ENCODE assay signal across 25 cellular contexts in the genomic region with DNA sequence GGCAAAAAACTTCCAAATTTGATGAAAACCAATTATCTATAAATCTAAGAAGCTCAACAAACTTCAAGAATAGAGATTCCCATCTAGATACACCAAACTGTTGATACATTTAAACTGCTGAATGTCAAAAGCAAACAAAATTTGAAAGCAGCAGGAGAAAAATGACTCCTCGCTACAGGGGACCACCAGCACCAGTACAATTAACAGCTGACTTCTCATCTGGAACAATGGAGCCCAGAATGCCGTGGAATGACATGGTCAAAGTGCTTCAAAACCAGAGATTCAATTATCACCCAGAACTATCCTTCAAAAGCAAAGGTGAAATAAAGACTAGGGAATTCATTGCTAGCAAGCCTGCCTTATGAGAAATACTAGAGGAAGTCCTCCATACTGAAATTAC. TPM values are rescaled to one million over a fixed set of nuclear protein-coding genes. Genes with fewer than 3 reads are reported as not detected.
DNase-seq lines count a peak whose midpoint lies in the region; ATAC-seq and TF ChIP-seq lines count a peak whose summit lies in the region.
"Had no signal": no experiment of that assay in that cellular context is flagged by ENCODE, and none has a peak within 500 bp of the region (broad histone marks: within the 10 kb centered on the region; RNA-seq: fewer than 3 reads in every experiment).

No MANE protein-coding gene starts in this region.

- H3K4me3 Mint-ChIP-seq in activated CD4-positive, alpha-beta T cell treated with anti-CD3 and anti-CD28 coated beads for 36 hours: no peak overlapping the region
- H3K4me3 Mint-ChIP-seq in activated CD4-positive, alpha-beta memory T cell treated with anti-CD3 and anti-CD28 coated beads for 36 hours: no peak overlapping the region

- H3K9me3 ChIP-seq in A673 (ENCODE audit: low read depth, low read length, poor library complexity, severe bottlenecking): peaks cover 10% of the 10 kb centered on the region
- H3K9me3 ChIP-seq: BE2C, neutrophil, spleen, stomach, transverse colon had no signal

- CTCF ChIA-PET in activated CD4-positive, alpha-beta T cell treated with anti-CD3 and anti-CD28 coated beads for 36 hours (lab: Charles Lee): interaction anchor here (0.9 to 8.1 kb wide), 6 partner anchors 8 to 212 kb away, joined by 3 to 141 read pairs (median 5); no protein-coding TSS in a partner anchor
- CTCF ChIA-PET in A673 (lab: Charles Lee): no interaction called here
- CTCF ChIA-PET in activated CD4-positive, alpha-beta memory T cell treated with anti-CD3 and anti-CD28 coated beads for 36 hours (lab: Charles Lee): interaction anchor here (0.5 to 8.2 kb wide), 11 partner anchors 11 to 436 kb away, joined by 3 to 93 read pairs (median 4); no protein-coding TSS in a partner anchor

- no peak for ATAC-seq in activated CD4-positive, alpha-beta T cell treated with anti-CD3 and anti-CD28 coated beads for 36 hours
- ATAC-seq: A549, esophagus mucosa had no signal

- H3K36me3 ChIP-seq in A673 (ENCODE audit: insufficient read depth, low read length, poor library complexity, severe bottlenecking): peaks cover 49% of the 10 kb centered on the region

- intact Hi-C loops in activated CD4-positive, alpha-beta T cell treated with anti-CD3 and anti-CD28 coated beads for 36 hours (cut with DNase I, micrococcal nuclease): no loop called here
- intact Hi-C loops in A673 (cut with micrococcal nuclease; ENCODE audit: unreplicated experiment) (loop anchor here (5.0 kb wide), 1 partner anchor 137 kb away; a partner anchor contains a TSS), posterior cingulate gyrus (cut with DNase I) (no loop called here)
- intact Hi-C loops in activated CD4-positive, alpha-beta memory T cell treated with anti-CD3 and anti-CD28 coated beads for 36 hours (cut with micrococcal nuclease): no loop called here

- no peaks in the 10 kb centered on the region for H3K27me3 Mint-ChIP-seq in activated CD4-positive, alpha-beta T cell treated with anti-CD3 and anti-CD28 coated beads for 36 hours
- H3K27me3 Mint-ChIP-seq in activated CD4-positive, alpha-beta memory T cell treated with anti-CD3 and anti-CD28 coated beads for 36 hours: no peaks in the 10 kb centered on the region

- TF ChIP-seq POLR2A in erythroblast (IDR thresholded peaks at IDR 0.05; ENCODE audit: low read length): no peak

- DNase-seq in activated CD4-positive, alpha-beta T cell treated with anti-CD3 and anti-CD28 coated beads for 36 hours: no peak
- DNase-seq in activated CD4-positive, alpha-beta T cell treated with anti-CD3 and anti-CD28 coated beads, Interleukin-2, amount 50 U/mL, for 1 hour: no peak
- DNase-seq in A673 (ENCODE audit: low spot score) (peak; percentile 35), erythroblast (lab: John Stamatoyannopoulos, UW) (peak; percentile 23 to 32), NCI-H146 treated with DMSO at 0.1 percent for 48 hours (lab: John Stamatoyannopoulos, UW; ENCODE audit: unreplicated experiment) (no peak), posterior cingulate gyrus (no peak), NCI-H2081 treated with DMSO at 0.1 percent for 48 hours (lab: John Stamatoyannopoulos, UW) (no peak)
- DNase-seq in activated CD4-positive, alpha-beta memory T cell treated with anti-CD3 and anti-CD28 coated beads for 36 hours: no peak
- DNase-seq: activated CD4-positive, alpha-beta T cell treated with anti-CD3 and anti-CD28 coated beads for 4 hours; BE2C; Calu3; effector CD8-positive, alpha-beta T cell; EL; foreskin melanocyte; hypothalamus; NCI-H1105; NCI-H2081; Right ventricle myocardium superior; spleen; stimulated activated CD4-positive, alpha-beta T cell treated with anti-CD3 and anti-CD28 coated beads, Interleukin-4, amount 100 ng/mL, for 24 hours; stomach; transverse colon had no signal

- peaks cover 62% of the 10 kb centered on the region for H3K36me3 Mint-ChIP-seq in activated CD4-positive, alpha-beta T cell treated with anti-CD3 and anti-CD28 coated beads for 36 hours (ENCODE audit: low read depth)
- peaks cover 40% of the 10 kb centered on the region for H3K36me3 Mint-ChIP-seq in activated CD4-positive, alpha-beta memory T cell treated with anti-CD3 and anti-CD28 coated beads for 36 hours

- TF ChIP-seq CTCF in A673 (conservative IDR thresholded peaks at IDR 0.05; ENCODE audit: low read depth, low read length): no peak

- peak overlapping the region; percentile 53 for H3K27ac Mint-ChIP-seq in activated CD4-positive, alpha-beta T cell treated with anti-CD3 and anti-CD28 coated beads for 36 hours
- H3K27ac Mint-ChIP-seq in activated CD4-positive, alpha-beta memory T cell treated with anti-CD3 and anti-CD28 coated beads for 36 hours: peak overlapping the region; percentile 59

- H3K4me1 ChIP-seq in A673 (ENCODE audit: insufficient read depth, low read length, poor library complexity, severe bottlenecking): peaks cover 43% of the 10 kb centered on the region

- peaks cover 43% of the 10 kb centered on the region for H3K4me1 Mint-ChIP-seq in activated CD4-positive, alpha-beta T cell treated with anti-CD3 and anti-CD28 coated beads for 36 hours
- peaks cover 51% of the 10 kb centered on the region for H3K4me1 Mint-ChIP-seq in activated CD4-positive, alpha-beta memory T cell treated with anti-CD3 and anti-CD28 coated beads for 36 hours (ENCODE audit: low read depth)

- no peaks in the 10 kb centered on the region for H3K9me3 Mint-ChIP-seq in activated CD4-positive, alpha-beta T cell treated with anti-CD3 and anti-CD28 coated beads for 36 hours (ENCODE audit: low read depth)
- H3K9me3 Mint-ChIP-seq in activated CD4-positive, alpha-beta memory T cell treated with anti-CD3 and anti-CD28 coated beads for 36 hours: no peaks in the 10 kb centered on the region

- no peak overlapping the region for H3K27ac ChIP-seq in A673 (ENCODE audit: low read depth, low read length, poor library complexity, severe bottlenecking)
- H3K27ac ChIP-seq: A549, neutrophil, spleen had no signal

- no peaks in the 10 kb centered on the region for H3K27me3 ChIP-seq in A673 (replicated peaks; ENCODE audit: insufficient read depth, low read depth, low read length, poor library complexity)
- H3K27me3 ChIP-seq: BE2C, neutrophil, spleen, stomach, transverse colon had no signal

- BruUV-seq in A673 (replicated peaks; lab: Mats Ljungman, UMichigan): no TSS peak

- no peak overlapping the region for H3K4me3 ChIP-seq in A673 (ENCODE audit: low read depth, low read length, poor library complexity, severe bottlenecking)
- H3K4me3 ChIP-seq: A549, spleen, stomach, transverse colon had no signal

- POLR2A ChIA-PET in activated CD4-positive, alpha-beta T cell treated with anti-CD3 and anti-CD28 coated beads for 36 hours (lab: Charles Lee): interaction anchor here (0.5 to 2.3 kb wide), 9 partner anchors 28 to 428 kb away, joined by 3 to 19 read pairs (median 3); a partner anchor contains a TSS
- POLR2A ChIA-PET in A673 (lab: Charles Lee; ENCODE audit: low non-redundant PET): no interaction called here
- POLR2A ChIA-PET in activated CD4-positive, alpha-beta memory T cell treated with anti-CD3 and anti-CD28 coated beads for 36 hours (lab: Charles Lee): interaction anchor here (3.7 kb wide), 1 partner anchor 12 kb away, joined by 32 read pairs; a partner anchor contains a TSS

RNA-seq across cellular contexts. Expression of a gene that starts 11.6 kb away (rescaled TPM):
- 100 to 1,000 TPM; 194 to 309 TPM for total RNA-seq in activated CD4-positive, alpha-beta T cell treated with anti-CD3 and anti-CD28 coated beads for 36 hours
- 320 and 355 TPM in 2 replicates for total RNA-seq in A673 (2021)
- 100 to 1,000 TPM; 276 to 279 TPM for total RNA-seq in activated CD4-positive, alpha-beta memory T cell treated with anti-CD3 and anti-CD28 coated beads for 36 hours

RNA-seq across cellular contexts. Expression of a gene that starts 38.5 kb away (rescaled TPM):
- total RNA-seq in activated CD4-positive, alpha-beta T cell treated with anti-CD3 and anti-CD28 coated beads for 36 hours: 10 to 100 TPM; 28.4 to 31.6 TPM
- 27.9 and 31.1 TPM in 2 replicates for total RNA-seq in A673 (2021)
- total RNA-seq in activated CD4-positive, alpha-beta memory T cell treated with anti-CD3 and anti-CD28 coated beads for 36 hours: 10 to 100 TPM; 24.9 to 26.0 TPM

Comparison
In these comparisons a context has a peak if more than half of its experiments do, and no peak if none do; other contexts are left out.
1. DNase-seq: peak in A673 (single experiment) and erythroblast (2 of 2); none in activated CD4-positive, alpha-beta T cell treated with anti-CD3 and anti-CD28 coated beads for 36 hours (single experiment), activated CD4-positive, alpha-beta T cell treated with anti-CD3 and anti-CD28 coated beads, Interleukin-2, amount 50 U/mL, for 1 hour (single experiment), activated CD4-positive, alpha-beta memory T cell treated with anti-CD3 and anti-CD28 coated beads for 36 hours (single experiment), NCI-H146 treated with DMSO at 0.1 percent for 48 hours (single experiment), posterior cingulate gyrus (0 of 10) and NCI-H2081 treated with DMSO at 0.1 percent for 48 hours (single experiment).